In the genomic region with DNA sequence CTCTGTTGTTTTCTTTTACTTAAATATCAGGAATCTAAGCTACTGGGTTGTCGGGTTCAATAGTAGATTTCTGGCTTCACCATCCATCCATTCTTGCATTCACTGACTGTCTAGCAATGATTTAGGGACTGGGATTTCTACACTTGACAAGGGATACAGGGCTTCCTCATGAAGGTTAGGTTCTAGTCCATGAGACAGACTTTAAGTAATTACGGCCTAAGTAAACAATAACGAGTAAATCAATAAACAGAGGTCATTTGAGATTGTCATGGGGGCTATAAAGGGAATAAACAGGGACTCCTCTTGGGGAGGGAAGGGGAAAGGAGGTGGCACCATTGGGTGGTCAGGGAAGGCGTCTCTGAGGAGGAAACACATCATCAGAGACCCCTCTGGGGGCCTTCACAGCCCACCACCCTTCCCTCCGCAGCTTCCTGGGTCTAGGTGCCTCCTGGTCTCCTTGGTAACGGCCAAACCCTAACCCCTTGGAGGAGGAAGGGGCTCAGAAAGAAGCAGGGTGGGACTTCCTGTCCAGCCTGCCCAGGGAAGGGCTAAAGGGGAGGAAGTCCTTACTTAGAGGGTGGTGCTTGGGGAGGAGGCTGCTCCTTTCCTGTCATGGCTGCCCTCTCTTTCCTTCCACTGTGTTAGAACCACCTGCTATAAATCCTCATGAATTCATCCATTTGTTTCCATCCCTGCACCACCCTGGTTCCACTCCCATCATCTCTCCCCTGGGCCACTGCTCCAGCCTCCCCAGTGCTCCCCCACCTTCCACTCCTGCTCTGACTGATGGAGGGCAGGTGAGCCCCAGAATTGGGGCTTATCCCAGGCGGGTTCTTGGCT, we compare ENCODE assay signal across 19 cellular contexts. TPM values are rescaled to one million over a fixed set of nuclear protein-coding genes. Genes with fewer than 3 reads are reported as not detected.
A peak's percentile ranks its signal among the peaks of the same experiment; 100 is the strongest.
DNase-seq lines count a peak whose midpoint lies in the region; ATAC-seq, FAIRE-seq and TF ChIP-seq lines count a peak whose summit lies in the region.
"Had no signal": no experiment of that assay in that cellular context is flagged by ENCODE, and none has a peak within 500 bp of the region (broad histone marks: within the 10 kb centered on the region; RNA-seq: fewer than 3 reads in every experiment).

No MANE protein-coding gene starts in this region.

- BruUV-seq in HepG2 (replicated peaks; lab: Mats Ljungman, UMichigan) = no TSS peak

- intact Hi-C loops in cardiac septum (cut with DNase I) = no loop called here
- intact Hi-C loops in HepG2 (cut with micrococcal nuclease; ENCODE audit: unreplicated experiment) = no loop called here

- H3K18ac ChIP-seq in neuronal stem cell (ENCODE audit: low read length) = no peak overlapping the region

- H2AFZ ChIP-seq in HepG2 (ENCODE audit: low read length) = no peak overlapping the region
- peak overlapping the region; percentile 78 for H2AFZ ChIP-seq in neuronal stem cell (ENCODE audit: low read length)
- H2AFZ ChIP-seq: GM23248 had no signal

- H3K27ac ChIP-seq in right atrium auricular region (no peak overlapping the region), HepG2 (ENCODE audit: extremely low read length, insufficient read depth, low read length) (no peak overlapping the region), neuronal stem cell (replicated peaks; ENCODE audit: low read length) (no peak overlapping the region)
- H3K27ac ChIP-seq: BLaER1 treated with 17β-estradiol and CSF1 and Interleukin-3, amounts not matched to agents 10 nM and 100 nM; GM23248 had no signal

- H3K36me3 ChIP-seq in right atrium auricular region (no peaks in the 10 kb centered on the region), HepG2 (replicated peaks in 1 of 2; ENCODE audit: control insufficient read depth in 1 of 2, insufficient read depth in 2 of 2, low read length in 2 of 2) (no peaks in the 10 kb centered on the region), neuronal stem cell (replicated peaks in 1 of 2; ENCODE audit: control insufficient read depth in 2 of 2, insufficient read depth in 2 of 2, low read length in 2 of 2) (no peaks in the 10 kb centered on the region)
- H3K36me3 ChIP-seq: BLaER1 treated with 17β-estradiol and CSF1 and Interleukin-3, amounts not matched to agents 10 nM and 100 nM had no signal

- no peak overlapping the region for H3K14ac ChIP-seq in neuronal stem cell (ENCODE audit: low read length)

- H3K23ac ChIP-seq in neuronal stem cell (ENCODE audit: low read depth, low read length, poor library complexity) = no peak overlapping the region

- no peak overlapping the region for H2BK15ac ChIP-seq in neuronal stem cell (ENCODE audit: low read length)

- TF ChIP-seq CTCF in right atrium auricular region (IDR thresholded peaks at IDR 0.05) = no peak
- TF ChIP-seq CTCF in HepG2 (CRISPR knock-in tag; IDR thresholded peaks at IDR 0.05) = no peak

- peak overlapping the region; percentile 37 for H2BK120ac ChIP-seq in neuronal stem cell (ENCODE audit: low read depth, low read length)

- H3K9ac ChIP-seq in HepG2 (ENCODE audit: insufficient read depth, low read depth, low read length) (no peak overlapping the region), neuronal stem cell (ENCODE audit: low read depth, low read length, poor library complexity) (no peak overlapping the region)
- H3K9ac ChIP-seq: BLaER1 treated with 17β-estradiol and CSF1 and Interleukin-3, amounts not matched to agents 10 nM and 100 nM; GM23248 had no signal

- H2BK12ac ChIP-seq in neuronal stem cell (ENCODE audit: low read length) = no peak overlapping the region

- no peak overlapping the region for H4K91ac ChIP-seq in neuronal stem cell (ENCODE audit: low read depth, low read length, poor library complexity)

- no peak for FAIRE-seq in HepG2 (lab: Jason Lieb, UNC)
- FAIRE-seq: GM12878, GM18507, H54 had no signal

- H2BK5ac ChIP-seq in neuronal stem cell (ENCODE audit: low read length) = no peak overlapping the region

- H3K4ac ChIP-seq in neuronal stem cell (ENCODE audit: low read length) = no peak overlapping the region

- no peaks in the 10 kb centered on the region for H3K9me3 ChIP-seq in right atrium auricular region
- H3K9me3 ChIP-seq in HepG2 (ENCODE audit: low read length) = no peaks in the 10 kb centered on the region
- H3K9me3 ChIP-seq in neuronal stem cell (replicated peaks in 1 of 2; ENCODE audit: control insufficient read depth in 2 of 2, insufficient read depth in 1 of 2, low read depth in 1 of 2, low read length in 2 of 2) = peaks cover 0 to 2% of the 10 kb centered on the region in 2 donors

- H3K4me2 ChIP-seq in HepG2 (ENCODE audit: low read depth, low read length) = no peak overlapping the region
- no peak overlapping the region for H3K4me2 ChIP-seq in neuronal stem cell (ENCODE audit: insufficient read depth, low read length, poor library complexity, severe bottlenecking)
- H3K4me2 ChIP-seq: BLaER1 treated with 17β-estradiol and CSF1 and Interleukin-3, amounts not matched to agents 10 nM and 100 nM had no signal

- no peaks in the 10 kb centered on the region for H3K27me3 ChIP-seq in right atrium auricular region
- H3K27me3 ChIP-seq in HepG2 (ENCODE audit: control insufficient read depth in 1 of 2, insufficient read depth in 2 of 2, low read length in 2 of 2) = 0 out of 5 replicates have a peak, but pooled peaks cover 0 to 3% of the 10 kb centered on the region in 2 experiments
- no peaks in the 10 kb centered on the region for H3K27me3 ChIP-seq in neuronal stem cell (ENCODE audit: control insufficient read depth in 3 of 3, insufficient read depth in 3 of 3, low read depth in 1 of 3, low read length in 3 of 3)
- H3K27me3 ChIP-seq: BLaER1 treated with 17β-estradiol and CSF1 and Interleukin-3, amounts not matched to agents 10 nM and 100 nM had no signal

- DNase-seq in cardiac septum (ENCODE audit: low spot score) = peak; percentile 50
- no peak for DNase-seq in right atrium auricular region (ENCODE audit: low spot score)
- no peak for DNase-seq in HepG2 (ENCODE audit: low spot score)
- no peak for DNase-seq in neuronal stem cell (ENCODE audit: low spot score)
- DNase-seq in HT-29 (ENCODE audit: low spot score) = no peak
- no peak for DNase-seq in NCI-H526 (lab: John Stamatoyannopoulos, UW)
- DNase-seq: 8988T; ACHN; CD4-positive, CD25-positive, alpha-beta regulatory T cell; DMS 273 treated with DMSO at 0.1 percent for 48 hours had no signal

- peak; percentile 36 for ATAC-seq in HepG2
- no peak for ATAC-seq in HG02678 (IDR thresholded peaks at IDR 0.05; ENCODE audit: unreplicated experiment)
- ATAC-seq: GM12878, HCT116 had no signal

- H3K4me1 ChIP-seq in right atrium auricular region = no peaks in the 10 kb centered on the region
- H3K4me1 ChIP-seq in HepG2 (ENCODE audit: insufficient read depth, low read length) = no peaks in the 10 kb centered on the region
- no peaks in the 10 kb centered on the region for H3K4me1 ChIP-seq in neuronal stem cell (ENCODE audit: control insufficient read depth in 2 of 2, insufficient read depth in 1 of 2, low read depth in 1 of 2, low read length in 2 of 2)
- H3K4me1 ChIP-seq: BLaER1 treated with 17β-estradiol and CSF1 and Interleukin-3, amounts not matched to agents 10 nM and 100 nM had no signal

- no peak for TF ChIP-seq RAD21 in HepG2 (CRISPR knock-in tag; IDR thresholded peaks at IDR 0.05)

- no peak for TF ChIP-seq POLR2A in HepG2 (IDR thresholded peaks at IDR 0.05; ENCODE audit: insufficient read depth in 1 of 2, low read depth in 2 of 2, low read length in 2 of 2)

- CTCF ChIA-PET in HepG2 (lab: Yijun Ruan, JAX; ENCODE audit: low intra/inter-chr PET ratio, low total read pairs) = no interaction called here

- H3K4me3 ChIP-seq in right atrium auricular region = no peak overlapping the region
- no peak overlapping the region for H3K4me3 ChIP-seq in HepG2 (replicated peaks in 1 of 3; ENCODE audit: insufficient read depth in 1 of 3, low read depth in 2 of 3, low read length in 3 of 3)
- no peak overlapping the region for H3K4me3 ChIP-seq in neuronal stem cell (ENCODE audit: low read length in 2 of 2)
- H3K4me3 ChIP-seq: BLaER1 treated with 17β-estradiol and CSF1 and Interleukin-3, amounts not matched to agents 10 nM and 100 nM; GM12878; GM23248 had no signal

- H4K8ac ChIP-seq in neuronal stem cell (ENCODE audit: low read depth, low read length) = no peak overlapping the region

- in situ Hi-C loops in HepG2 (cut with HindIII; ENCODE audit: extremely low pct_ligation_motif_present, low pct_unique_long_range_greater_than_20kb) = no loop called here

- H3K79me2 ChIP-seq in HepG2 (ENCODE audit: insufficient read depth, low read length) = no peaks in the 10 kb centered on the region

- H2AK5ac ChIP-seq in neuronal stem cell (ENCODE audit: low read depth, low read length) = no peak overlapping the region

- H3K79me1 ChIP-seq in neuronal stem cell (ENCODE audit: low read depth, low read length) = peaks cover 2% of the 10 kb centered on the region

- H4K20me1 ChIP-seq in HepG2 (ENCODE audit: insufficient read depth, low read length) = no peaks in the 10 kb centered on the region
- H4K20me1 ChIP-seq: BLaER1 treated with 17β-estradiol and CSF1 and Interleukin-3, amounts not matched to agents 10 nM and 100 nM had no signal

- POLR2A ChIA-PET in HepG2 (lab: Yijun Ruan, JAX) = no interaction called here

- no peak for TF ChIP-seq EP300 in HepG2 (IDR thresholded peaks at IDR 0.05; ENCODE audit: low read depth in 2 of 2, low read length in 2 of 2)
- no peak for TF ChIP-seq EP300 in HepG2 (CRISPR knock-in tag; IDR thresholded peaks at IDR 0.05; ENCODE audit: borderline replicate concordance)

- 25% methylated on average over 7 of the region's 7 CpGs for WGBS in HepG2 (ENCODE audit: low lambda C conversion rate)
- WGBS in neuronal stem cell (ENCODE audit: extremely low coverage in 2 of 2, insufficient read length in 2 of 2, insufficient replicate concordance in 1 of 2), 2 donors = no CpG with 5 or more reads among the region's 7 CpGs

RNA-seq across cellular contexts. Expression of a gene that starts 33.3 kb away (rescaled TPM):
- total RNA-seq in cardiac septum = not detected
- not detected for total RNA-seq in right atrium auricular region
- not detected in 2 replicates for total RNA-seq in HepG2 (2016; rRNA removed; fragmentation: Illumina TruSeq; extraction: Trizol)
- not detected in 2 replicates for total RNA-seq in HepG2 (2016; cell fraction: cytosol; rRNA removed; fragmentation: Illumina TruSeq; extraction: Trizol; ENCODE audit: low read depth)
- total RNA-seq in HepG2 (2016; cell fraction: insoluble cytoplasmic fraction; rRNA removed; fragmentation: Illumina TruSeq; extraction: Trizol) = not detected in 2 replicates
- total RNA-seq in HepG2 (2016; cell fraction: membrane; rRNA removed; fragmentation: Illumina TruSeq; extraction: Trizol) = not detected in 2 replicates
- total RNA-seq in HepG2 (2016; cell fraction: nucleus; rRNA removed; fragmentation: Illumina TruSeq; extraction: Trizol) = not detected in 2 replicates
- polyA plus RNA-seq in HepG2 (2011; rRNA removed) = 0.09 and 0.13 TPM in 2 replicates
- polyA plus RNA-seq in HepG2 (2011; cell fraction: cytosol; rRNA removed) = 0.06 and 0.07 TPM in 2 replicates
- polyA plus RNA-seq in HepG2 (2011; cell fraction: nucleus; rRNA removed) = 0.32 and 0.36 TPM in 2 replicates
- polyA plus RNA-seq in HepG2 (2012) = not detected in 2 replicates
- not detected in 2 replicates for polyA plus RNA-seq in HepG2 (2016; cell fraction: cytosol; fragmentation: Illumina TruSeq; extraction: Trizol; ENCODE audit: low read depth)
- polyA plus RNA-seq in HepG2 (2016; cell fraction: insoluble cytoplasmic fraction; fragmentation: Illumina TruSeq; extraction: Trizol; ENCODE audit: low read depth) = not detected in 2 replicates
- polyA plus RNA-seq in HepG2 (2016; cell fraction: membrane; fragmentation: Illumina TruSeq; extraction: Trizol; ENCODE audit: low read depth) = not detected in 2 replicates
- polyA plus RNA-seq in HepG2 (2016; cell fraction: nucleus; fragmentation: Illumina TruSeq; extraction: Trizol; ENCODE audit: insufficient read depth, low read depth) = not detected in 2 replicates
- polyA minus RNA-seq in HepG2 (2011; rRNA and poly(A)+ RNA removed; ENCODE audit: low replicate concordance) = not detected in 2 replicates
- not detected in 2 replicates for polyA minus RNA-seq in HepG2 (2011; cell fraction: cytosol; rRNA and poly(A)+ RNA removed)
- not detected in 2 replicates for polyA minus RNA-seq in HepG2 (2011; cell fraction: nucleus; rRNA and poly(A)+ RNA removed)
- not detected for polyA plus RNA-seq in neuronal stem cell (2013, experiment 1 of 2)
- not detected for polyA plus RNA-seq in neuronal stem cell (2013, experiment 2 of 2)
- not detected in 2 replicates for total RNA-seq in HT-29 (2014; rRNA removed; shearing (Covaris generic))
- total RNA-seq: CD4-positive, CD25-positive, alpha-beta regulatory T cell; G401; GM12878; GM23248; HT1080 had no signal
- polyA plus RNA-seq: CD4-positive, CD25-positive, alpha-beta regulatory T cell; GM23248 had no signal

RNA-seq across cellular contexts. Expression of a gene that starts 55.2 kb away (rescaled TPM):
- total RNA-seq in cardiac septum = not detected
- total RNA-seq in right atrium auricular region = not detected
- total RNA-seq in HepG2 (2016; rRNA removed; fragmentation: Illumina TruSeq; extraction: Trizol) = not detected in 2 replicates
- total RNA-seq in HepG2 (2016; cell fraction: cytosol; rRNA removed; fragmentation: Illumina TruSeq; extraction: Trizol; ENCODE audit: low read depth) = not detected in 2 replicates
- total RNA-seq in HepG2 (2016; cell fraction: insoluble cytoplasmic fraction; rRNA removed; fragmentation: Illumina TruSeq; extraction: Trizol) = not detected in 2 replicates
- not detected in 2 replicates for total RNA-seq in HepG2 (2016; cell fraction: membrane; rRNA removed; fragmentation: Illumina TruSeq; extraction: Trizol)
- not detected in 2 replicates for total RNA-seq in HepG2 (2016; cell fraction: nucleus; rRNA removed; fragmentation: Illumina TruSeq; extraction: Trizol)
- polyA plus RNA-seq in HepG2 (2011; rRNA removed) = not detected in 2 replicates
- polyA plus RNA-seq in HepG2 (2011; cell fraction: cytosol; rRNA removed) = not detected in 2 replicates
- polyA plus RNA-seq in HepG2 (2011; cell fraction: nucleus; rRNA removed) = not detected in 2 replicates
- polyA plus RNA-seq in HepG2 (2012) = not detected in 2 replicates
- polyA plus RNA-seq in HepG2 (2016; cell fraction: cytosol; fragmentation: Illumina TruSeq; extraction: Trizol; ENCODE audit: low read depth) = not detected in 2 replicates
- not detected in 2 replicates for polyA plus RNA-seq in HepG2 (2016; cell fraction: insoluble cytoplasmic fraction; fragmentation: Illumina TruSeq; extraction: Trizol; ENCODE audit: low read depth)
- not detected in 2 replicates for polyA plus RNA-seq in HepG2 (2016; cell fraction: membrane; fragmentation: Illumina TruSeq; extraction: Trizol; ENCODE audit: low read depth)
- polyA plus RNA-seq in HepG2 (2016; cell fraction: nucleus; fragmentation: Illumina TruSeq; extraction: Trizol; ENCODE audit: insufficient read depth, low read depth) = not detected in 2 replicates
- not detected in 2 replicates for polyA minus RNA-seq in HepG2 (2011; rRNA and poly(A)+ RNA removed; ENCODE audit: low replicate concordance)
- not detected in 2 replicates for polyA minus RNA-seq in HepG2 (2011; cell fraction: cytosol; rRNA and poly(A)+ RNA removed)
- polyA minus RNA-seq in HepG2 (2011; cell fraction: nucleus; rRNA and poly(A)+ RNA removed) = not detected in 2 replicates
- not detected for polyA plus RNA-seq in neuronal stem cell (2013, experiment 1 of 2)
- polyA plus RNA-seq in neuronal stem cell (2013, experiment 2 of 2) = not detected
- total RNA-seq in HT-29 (2014; rRNA removed; shearing (Covaris generic)) = not detected in 2 replicates
- total RNA-seq: CD4-positive, CD25-positive, alpha-beta regulatory T cell; G401; GM12878; GM23248; HT1080 had no signal
- polyA plus RNA-seq: CD4-positive, CD25-positive, alpha-beta regulatory T cell; GM12878; GM23248 had no signal

RNA-seq across cellular contexts. Expression of a gene that starts 59.1 kb away (rescaled TPM):
- total RNA-seq in cardiac septum (not detected), right atrium auricular region (not detected), HepG2 (2016; rRNA removed; fragmentation: Illumina TruSeq; extraction: Trizol) (not detected in 2 replicates)
- total RNA-seq in HepG2 (2016; cell fraction: cytosol; rRNA removed; fragmentation: Illumina TruSeq; extraction: Trizol; ENCODE audit: low read depth) = not detected in 2 replicates
- not detected in 2 replicates for total RNA-seq in HepG2 (2016; cell fraction: insoluble cytoplasmic fraction; rRNA removed; fragmentation: Illumina TruSeq; extraction: Trizol)
- not detected in 2 replicates for total RNA-seq in HepG2 (2016; cell fraction: membrane; rRNA removed; fragmentation: Illumina TruSeq; extraction: Trizol)
- total RNA-seq in HepG2 (2016; cell fraction: nucleus; rRNA removed; fragmentation: Illumina TruSeq; extraction: Trizol) = not detected in 2 replicates
- polyA plus RNA-seq in HepG2 (2011; rRNA removed) = 0.09 TPM in 1 of 2 replicates, not detected in the other
- polyA plus RNA-seq in HepG2 (2011; cell fraction: cytosol; rRNA removed) = not detected in 2 replicates
- polyA plus RNA-seq in HepG2 (2011; cell fraction: nucleus; rRNA removed) = 0.21 TPM in 1 of 2 replicates, not detected in the other
- not detected in 2 replicates for polyA plus RNA-seq in HepG2 (2012)
- polyA plus RNA-seq in HepG2 (2016; cell fraction: cytosol; fragmentation: Illumina TruSeq; extraction: Trizol; ENCODE audit: low read depth) = not detected in 2 replicates
- not detected in 2 replicates for polyA plus RNA-seq in HepG2 (2016; cell fraction: insoluble cytoplasmic fraction; fragmentation: Illumina TruSeq; extraction: Trizol; ENCODE audit: low read depth)
- not detected in 2 replicates for polyA plus RNA-seq in HepG2 (2016; cell fraction: membrane; fragmentation: Illumina TruSeq; extraction: Trizol; ENCODE audit: low read depth)
- polyA plus RNA-seq in HepG2 (2016; cell fraction: nucleus; fragmentation: Illumina TruSeq; extraction: Trizol; ENCODE audit: insufficient read depth, low read depth) = not detected in 2 replicates
- not detected in 2 replicates for polyA minus RNA-seq in HepG2 (2011; rRNA and poly(A)+ RNA removed; ENCODE audit: low replicate concordance)
- polyA minus RNA-seq in HepG2 (2011; cell fraction: cytosol; rRNA and poly(A)+ RNA removed) = not detected in 2 replicates
- polyA minus RNA-seq in HepG2 (2011; cell fraction: nucleus; rRNA and poly(A)+ RNA removed) = not detected in 2 replicates
- not detected for polyA plus RNA-seq in neuronal stem cell (2013, experiment 1 of 2)
- polyA plus RNA-seq in neuronal stem cell (2013, experiment 2 of 2) = not detected
- not detected in 2 replicates for total RNA-seq in HT-29 (2014; rRNA removed; shearing (Covaris generic))
- total RNA-seq: CD4-positive, CD25-positive, alpha-beta regulatory T cell; G401; GM12878; GM23248; HT1080 had no signal
- polyA plus RNA-seq: CD4-positive, CD25-positive, alpha-beta regulatory T cell; GM12878; GM23248 had no signal
